11 cellular contexts compared by ENCODE assay signal in genomic region chr10:22133640-22134624, GRCh38.
DNase-seq lines count a peak whose midpoint lies in the region; ATAC-seq, FAIRE-seq and TF ChIP-seq lines count a peak whose summit lies in the region.
"Had no signal": no experiment of that assay in that cellular context is flagged by ENCODE, and none has a peak within 500 bp of the region (broad histone marks: within the 10 kb centered on the region; RNA-seq: fewer than 3 reads in every experiment).

No MANE protein-coding gene starts in this region.

- H3K36me3 ChIP-seq in heart left ventricle: no peaks in the 10 kb centered on the region
- H3K36me3 ChIP-seq in right atrium auricular region: no peaks in the 10 kb centered on the region
- H3K36me3 ChIP-seq in body of pancreas (replicated peaks in 1 of 2; ENCODE audit: insufficient read depth in 1 of 2, low read depth in 2 of 2): no peaks in the 10 kb centered on the region
- H3K36me3 ChIP-seq: ovary had no signal

- no peaks in the 10 kb centered on the region for H3K9me3 ChIP-seq in heart left ventricle
- no peaks in the 10 kb centered on the region for H3K9me3 ChIP-seq in right atrium auricular region
- no peaks in the 10 kb centered on the region for H3K9me3 ChIP-seq in body of pancreas
- H3K9me3 ChIP-seq: ovary had no signal

- WGBS in heart left ventricle, 4 donors: 32 to 38% (median 34%) methylated on average over 11 of the region's 11 CpGs
- WGBS in body of pancreas, 2 donors: 30 to 46% methylated on average over 11 of the region's 11 CpGs

- DNase-seq in heart left ventricle: peak in 1 of 5 donors; percentile 18
- no peak for DNase-seq in right atrium auricular region (ENCODE audit: low spot score)
- peak; percentile 45 for DNase-seq in UCSD-AML1 (lab: John Stamatoyannopoulos, UW; ENCODE audit: unreplicated experiment)
- DNase-seq in urothelium cell line (ENCODE audit: low spot score): no peak
- DNase-seq in body of pancreas: no peak
- no peak for DNase-seq in amniotic stem cell (lab: John Stamatoyannopoulos, UW)
- no peak for DNase-seq in HuH-7 (ENCODE audit: low spot score)
- DNase-seq: activated CD8-positive, alpha-beta memory T cell treated with anti-CD3 and anti-CD28 coated beads, Interleukin-2, amount 50 U/mL, for 4 hours; H9; ovary had no signal

- peak; percentile 71 for FAIRE-seq in urothelium cell line (lab: Jason Lieb, UNC)

- H3K27ac ChIP-seq in heart left ventricle (peak overlapping the region in 5 of 12 donors; percentile 30 to 39 (median 32)), right atrium auricular region (no peak overlapping the region), body of pancreas (no peak overlapping the region)
- H3K27ac ChIP-seq: ovary had no signal

- TF ChIP-seq CTCF in heart left ventricle (IDR thresholded peaks at IDR 0.05) (no peak), right atrium auricular region (IDR thresholded peaks at IDR 0.05) (no peak), body of pancreas (IDR thresholded peaks at IDR 0.05) (no peak)

- ATAC-seq in heart left ventricle (peak in 3 of 4 donors; percentile 20 to 72 (median 72)), HG03280 (IDR thresholded peaks at IDR 0.05; ENCODE audit: unreplicated experiment) (peak; percentile 59), body of pancreas (no peak)

- H3K4me1 ChIP-seq in heart left ventricle: peaks cover 0 to 18% (median 11%) of the 10 kb centered on the region in 12 donors
- H3K4me1 ChIP-seq in right atrium auricular region: peaks cover 0 to 11% of the 10 kb centered on the region in 2 donors
- H3K4me1 ChIP-seq in body of pancreas: no peaks in the 10 kb centered on the region

- intact Hi-C loops in heart left ventricle (cut with DNase I) (no loop called here), body of pancreas (cut with DNase I) (no loop called here)

- no peak overlapping the region for H3K4me3 ChIP-seq in heart left ventricle
- no peak overlapping the region for H3K4me3 ChIP-seq in right atrium auricular region
- H3K4me3 ChIP-seq in body of pancreas: no peak overlapping the region
- H3K4me3 ChIP-seq: ovary had no signal

- TF ChIP-seq POLR2A in heart left ventricle (IDR thresholded peaks at IDR 0.05) (no peak), body of pancreas (IDR thresholded peaks at IDR 0.05) (no peak)

- H3K27me3 ChIP-seq in heart left ventricle: no peaks in the 10 kb centered on the region
- no peaks in the 10 kb centered on the region for H3K27me3 ChIP-seq in right atrium auricular region
- no peaks in the 10 kb centered on the region for H3K27me3 ChIP-seq in body of pancreas
- H3K27me3 ChIP-seq: ovary had no signal
